Comparison of ENCODE assay signal across 1 cellular context in genomic region chr1:39692152-39693064, GRCh38.
TF ChIP-seq lines count a peak whose summit lies in the region.

No MANE protein-coding gene starts in this region.

TF ChIP-seq in H1, 55 proteins besides CTCF, POLR2A, EP300 and RAD21:
- TF ChIP-seq NANOG (IDR thresholded peaks at IDR 0.05; ENCODE audit: insufficient read depth, low read depth, low read length, poor library complexity, severe bottlenecking) (no peak), EZH2 (IDR thresholded peaks at IDR 0.05; ENCODE audit: low read depth, low read length, severe bottlenecking) (peak; percentile 72), BACH1 (IDR thresholded peaks at IDR 0.05; ENCODE audit: low read length) (no peak), KDM1A (IDR thresholded peaks at IDR 0.05; ENCODE audit: borderline replicate concordance, low read length) (no peak), HDAC6 (IDR thresholded peaks at IDR 0.05; ENCODE audit: low read depth, low read length) (no peak), ASH2L (IDR thresholded peaks at IDR 0.05; ENCODE audit: low read length) (peak; percentile 21), KDM5A (IDR thresholded peaks at IDR 0.05; ENCODE audit: low read length) (no peak), ATF2 (IDR thresholded peaks at IDR 0.05; ENCODE audit: low read length) (no peak), ZNF274 (IDR thresholded peaks at IDR 0.05; ENCODE audit: borderline replicate concordance, extremely low read depth, low read length) (no peak), RNF2 (IDR thresholded peaks at IDR 0.05; ENCODE audit: borderline replicate concordance, low read depth, low read length, missing control alignments, poor library complexity, severe bottlenecking) (peak; percentile 58), TBP (IDR thresholded peaks at IDR 0.05; ENCODE audit: low read depth, low read length) (no peak), SUZ12 (IDR thresholded peaks at IDR 0.05; ENCODE audit: low read length) (peak; percentile 84), RBBP5 (IDR thresholded peaks at IDR 0.05; ENCODE audit: borderline replicate concordance, low read depth, low read length) (no peak), TCF12 (IDR thresholded peaks at IDR 0.05; ENCODE audit: low read depth, low read length) (no peak), MAX (IDR thresholded peaks at IDR 0.05) (peak; percentile 98), RFX5 (IDR thresholded peaks at IDR 0.05; ENCODE audit: borderline replicate concordance, low read depth, low read length) (no peak), POLR2AphosphoS5 (IDR thresholded peaks at IDR 0.05; ENCODE audit: low read depth, low read length) (no peak), CHD2 (IDR thresholded peaks at IDR 0.05; ENCODE audit: low read length) (no peak), CBX5 (IDR thresholded peaks at IDR 0.05; ENCODE audit: low read depth, low read length) (no peak)
- TF ChIP-seq, protein P1, sequence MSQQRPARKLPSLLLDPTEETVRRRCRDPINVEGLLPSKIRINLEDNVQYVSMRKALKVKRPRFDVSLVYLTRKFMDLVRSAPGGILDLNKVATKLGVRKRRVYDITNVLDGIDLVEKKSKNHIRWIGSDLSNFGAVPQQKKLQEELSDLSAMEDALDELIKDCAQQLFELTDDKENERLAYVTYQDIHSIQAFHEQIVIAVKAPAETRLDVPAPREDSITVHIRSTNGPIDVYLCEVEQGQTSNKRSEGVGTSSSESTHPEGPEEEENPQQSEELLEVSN (IDR thresholded peaks at IDR 0.05), result peak; percentile 97
TF ChIP-seq in H1: peak in this region for 6.
